In genomic region chr13:39581177-39581576, GRCh38 we compare ENCODE assay signal across 17 cellular contexts. TPM values are rescaled to one million over a fixed set of nuclear protein-coding genes. Genes with fewer than 3 reads are reported as not detected.
DNase-seq lines count a peak whose midpoint lies in the region; TF ChIP-seq lines count a peak whose summit lies in the region.
"Had no signal": no experiment of that assay in that cellular context is flagged by ENCODE, and none has a peak within 500 bp of the region (broad histone marks: within the 10 kb centered on the region; RNA-seq: fewer than 3 reads in every experiment).

No MANE protein-coding gene starts in this region.

- no peaks in the 10 kb centered on the region for H3K36me3 Mint-ChIP-seq in activated naive CD8-positive, alpha-beta T cell treated with anti-CD3 and anti-CD28 coated beads for 36 hours
- H3K36me3 Mint-ChIP-seq: CD4-positive, alpha-beta memory T cell had no signal

- intact Hi-C loops in tibial artery (cut with DNase I; ENCODE audit: low total_unique reads): no loop called here

- H3K4me1 Mint-ChIP-seq in activated naive CD8-positive, alpha-beta T cell treated with anti-CD3 and anti-CD28 coated beads for 36 hours: no peaks in the 10 kb centered on the region

- no peaks in the 10 kb centered on the region for H3K9me3 Mint-ChIP-seq in activated naive CD8-positive, alpha-beta T cell treated with anti-CD3 and anti-CD28 coated beads for 36 hours
- H3K9me3 Mint-ChIP-seq: CD4-positive, alpha-beta memory T cell; H9 had no signal

- H3K4me1 ChIP-seq in tibial artery: peaks cover 0 to 79% (median 26%) of the 10 kb centered on the region in 4 donors
- H3K4me1 ChIP-seq: A549, BE2C had no signal

- H3K27ac ChIP-seq in tibial artery: peak overlapping the region; percentile 11 to 61
- H3K27ac ChIP-seq: A549, C4-2B had no signal

- no peak overlapping the region for H3K27ac Mint-ChIP-seq in activated naive CD8-positive, alpha-beta T cell treated with anti-CD3 and anti-CD28 coated beads for 36 hours
- H3K27ac Mint-ChIP-seq: CD4-positive, alpha-beta memory T cell; H9 had no signal

- no peak overlapping the region for H3K4me3 ChIP-seq in tibial artery
- H3K4me3 ChIP-seq: A549 had no signal

- H3K9me3 ChIP-seq in tibial artery: no peaks in the 10 kb centered on the region
- H3K9me3 ChIP-seq: A549, BE2C had no signal

- peak; percentile 57 for DNase-seq in NCI-H146 (lab: John Stamatoyannopoulos, UW)
- peak; percentile 51 for DNase-seq in NCI-H2227 treated with DMSO at 0.1 percent for 48 hours (lab: John Stamatoyannopoulos, UW)
- DNase-seq in middle frontal gyrus (ENCODE audit: extremely low spot score, low spot score): peak; percentile 3
- no peak for DNase-seq in tibial artery
- no peak for DNase-seq in activated naive CD8-positive, alpha-beta T cell treated with anti-CD3 and anti-CD28 coated beads for 36 hours
- no peak for DNase-seq in NCI-H510A treated with DMSO at 0.1 percent for 48 hours (lab: John Stamatoyannopoulos, UW)
- DNase-seq in inferior parietal cortex (ENCODE audit: extremely low spot score): no peak
- DNase-seq: BE2C; CD4-positive, alpha-beta memory T cell; COR-L47; DMS153; DMS79 treated with DMSO at 0.1 percent for 48 hours; GDM1; GOT3; H9 had no signal

- TF ChIP-seq CTCF in tibial artery (IDR thresholded peaks at IDR 0.05): no peak

- H3K27me3 Mint-ChIP-seq in activated naive CD8-positive, alpha-beta T cell treated with anti-CD3 and anti-CD28 coated beads for 36 hours: no peaks in the 10 kb centered on the region

- no peak overlapping the region for H3K4me3 Mint-ChIP-seq in activated naive CD8-positive, alpha-beta T cell treated with anti-CD3 and anti-CD28 coated beads for 36 hours
- H3K4me3 Mint-ChIP-seq: CD4-positive, alpha-beta memory T cell; H9 had no signal

- H3K27me3 ChIP-seq in tibial artery: no peaks in the 10 kb centered on the region
- H3K27me3 ChIP-seq: BE2C had no signal

- no peaks in the 10 kb centered on the region for H3K36me3 ChIP-seq in tibial artery
- H3K36me3 ChIP-seq: BE2C had no signal

RNA-seq across cellular contexts. Expression of gene LHFPL6, which starts 21.8 kb away (rescaled TPM):
- total RNA-seq in activated naive CD8-positive, alpha-beta T cell treated with anti-CD3 and anti-CD28 coated beads for 36 hours: 1 to 10 TPM; 1.5 to 1.6 TPM
- total RNA-seq: CD4-positive, alpha-beta memory T cell had no signal

Comparison
In these comparisons a context has a peak if more than half of its experiments do, and no peak if none do; other contexts are left out.
1. DNase-seq: peak in NCI-H146 (single experiment), NCI-H2227 treated with DMSO at 0.1 percent for 48 hours (single experiment) and middle frontal gyrus (single experiment); none in tibial artery (0 of 2), activated naive CD8-positive, alpha-beta T cell treated with anti-CD3 and anti-CD28 coated beads for 36 hours (single experiment), NCI-H510A treated with DMSO at 0.1 percent for 48 hours (single experiment) and inferior parietal cortex (single experiment).